ENCODE assay signal across 8 cellular contexts in the genomic region with DNA sequence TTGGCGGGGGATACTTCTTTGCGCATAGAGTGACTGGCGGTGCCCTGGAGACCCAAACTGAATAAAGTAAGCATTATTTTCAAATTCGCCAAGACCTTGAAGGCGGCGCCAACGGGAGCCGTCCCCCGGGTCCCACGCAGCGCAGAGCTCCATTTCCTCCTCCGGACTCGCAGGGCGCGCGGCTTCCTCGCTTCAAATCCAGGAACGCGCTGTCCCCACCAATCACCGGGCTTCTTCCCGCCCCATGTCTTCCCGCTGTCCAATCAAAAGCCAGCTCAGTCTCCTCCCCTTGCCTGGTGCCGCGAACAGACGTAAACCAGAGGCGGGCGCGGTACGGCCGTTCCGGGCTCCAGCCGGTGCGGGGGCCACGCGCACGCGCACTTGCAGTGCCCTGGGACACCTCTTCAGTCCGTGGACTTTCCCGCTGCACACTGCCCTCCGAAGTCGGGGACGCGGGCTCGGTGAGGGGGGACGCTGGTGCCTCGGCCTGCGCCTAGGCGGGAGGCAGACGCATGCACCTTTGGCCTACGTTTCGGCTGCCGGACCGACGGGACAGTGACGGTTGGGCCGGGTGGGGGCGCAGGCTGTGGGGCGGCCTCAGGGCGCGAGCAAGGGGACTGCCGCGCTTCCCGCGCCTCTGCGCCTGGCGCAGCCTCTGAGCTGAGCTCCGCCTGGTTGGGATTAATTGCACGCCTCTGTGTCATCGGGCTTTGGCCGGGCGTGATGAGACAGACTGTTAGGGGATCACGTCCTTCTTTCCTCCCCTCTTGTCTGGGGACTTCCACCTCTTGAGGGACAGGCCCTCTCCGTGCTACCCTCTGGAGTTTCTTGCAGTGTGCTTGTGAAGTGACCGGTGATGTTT. TPM values are rescaled to one million over a fixed set of nuclear protein-coding genes. Genes with fewer than 3 reads are reported as not detected.
DNase-seq lines count a peak whose midpoint lies in the region; ATAC-seq and TF ChIP-seq lines count a peak whose summit lies in the region.

A gene with protein sequence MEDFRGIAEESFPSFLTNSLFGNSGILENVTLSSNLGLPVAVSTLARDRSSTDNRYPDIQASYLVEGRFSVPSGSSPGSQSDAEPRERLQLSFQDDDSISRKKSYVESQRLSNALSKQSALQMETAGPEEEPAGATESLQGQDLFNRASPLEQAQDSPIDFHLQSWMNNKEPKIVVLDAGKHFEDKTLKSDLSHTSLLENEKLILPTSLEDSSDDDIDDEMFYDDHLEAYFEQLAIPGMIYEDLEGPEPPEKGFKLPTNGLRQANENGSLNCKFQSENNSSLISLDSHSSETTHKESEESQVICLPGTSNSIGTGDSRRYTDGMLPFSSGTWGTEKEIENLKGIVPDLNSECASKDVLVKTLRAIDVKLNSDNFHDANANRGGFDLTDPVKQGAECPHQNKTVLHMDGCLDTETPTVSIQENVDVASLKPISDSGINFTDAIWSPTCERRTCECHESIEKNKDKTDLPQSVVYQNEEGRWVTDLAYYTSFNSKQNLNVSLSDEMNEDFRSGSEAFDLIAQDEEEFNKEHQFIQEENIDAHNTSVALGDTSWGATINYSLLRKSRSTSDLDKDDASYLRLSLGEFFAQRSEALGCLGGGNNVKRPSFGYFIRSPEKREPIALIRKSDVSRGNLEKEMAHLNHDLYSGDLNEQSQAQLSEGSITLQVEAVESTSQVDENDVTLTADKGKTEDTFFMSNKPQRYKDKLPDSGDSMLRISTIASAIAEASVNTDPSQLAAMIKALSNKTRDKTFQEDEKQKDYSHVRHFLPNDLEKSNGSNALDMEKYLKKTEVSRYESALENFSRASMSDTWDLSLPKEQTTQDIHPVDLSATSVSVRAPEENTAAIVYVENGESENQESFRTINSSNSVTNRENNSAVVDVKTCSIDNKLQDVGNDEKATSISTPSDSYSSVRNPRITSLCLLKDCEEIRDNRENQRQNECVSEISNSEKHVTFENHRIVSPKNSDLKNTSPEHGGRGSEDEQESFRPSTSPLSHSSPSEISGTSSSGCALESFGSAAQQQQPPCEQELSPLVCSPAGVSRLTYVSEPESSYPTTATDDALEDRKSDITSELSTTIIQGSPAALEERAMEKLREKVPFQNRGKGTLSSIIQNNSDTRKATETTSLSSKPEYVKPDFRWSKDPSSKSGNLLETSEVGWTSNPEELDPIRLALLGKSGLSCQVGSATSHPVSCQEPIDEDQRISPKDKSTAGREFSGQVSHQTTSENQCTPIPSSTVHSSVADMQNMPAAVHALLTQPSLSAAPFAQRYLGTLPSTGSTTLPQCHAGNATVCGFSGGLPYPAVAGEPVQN (N-terminal part only) (plus strand): TSS at position 386 of the 862 bp plus-strand sequence. CDS start 8,063 bp downstream, outside the sequence.

- dilution Hi-C loops in IMR-90 (cut with HindIII; ENCODE audit: low sequenced_read_pairs, unreplicated experiment) = no loop called here

- peak within 1 kb of the TSS; percentile 93 for H2BK5ac ChIP-seq in IMR-90 (ENCODE audit: low read depth, low read length, poor library complexity, severe bottlenecking)

- H2AK9ac ChIP-seq in IMR-90 (replicated peaks; ENCODE audit: low read depth, low read length, poor library complexity) = peak within 1 kb of the TSS; percentile 90

- CTCF ChIA-PET in IMR-90 (lab: Yijun Ruan, JAX) = no interaction called here

- H2BK15ac ChIP-seq in IMR-90 (ENCODE audit: low read depth, low read length) = peak within 1 kb of the TSS; percentile 53; the same call in 2 of the 3 replicates

- peaks cover 8% of the 10 kb centered on the region for H3K4me1 ChIP-seq in IMR-90 (ENCODE audit: control insufficient read depth, insufficient read depth, low read length)
- H3K4me1 ChIP-seq in mononuclear cell (ENCODE audit: insufficient read depth, low read length) = peaks cover 32% of the 10 kb centered on the region

- peak within 1 kb of the TSS; percentile 74 to 96 for H4K8ac ChIP-seq in IMR-90 (ENCODE audit: low read depth in 2 of 2, low read length in 2 of 2)

- H3K18ac ChIP-seq in IMR-90 (ENCODE audit: low read depth, low read length) = peak within 1 kb of the TSS; percentile 34

- H3K4me2 ChIP-seq in IMR-90 (ENCODE audit: low read depth, low read length) = peak within 1 kb of the TSS; percentile 86

- no peaks in the 10 kb centered on the region for H3K36me3 ChIP-seq in IMR-90 (ENCODE audit: control insufficient read depth, insufficient read depth, low read length)

- intact Hi-C loops in IMR-90 (cut with micrococcal nuclease) = no loop called here

- H2BK20ac ChIP-seq in IMR-90 (ENCODE audit: low read depth, low read length) = 0 out of 2 replicates have a peak within 1 kb of the TSS, but pooled peaks have one; percentile 13

- peak; percentile 84 for TF ChIP-seq POLR2A in IMR-90 (IDR thresholded peaks at IDR 0.05; ENCODE audit: low read depth, low read length)

- H3K4ac ChIP-seq in IMR-90 (ENCODE audit: low read depth, low read length) = peak within 1 kb of the TSS; percentile 90

- H2AK5ac ChIP-seq in IMR-90 (ENCODE audit: low read depth, low read length) = peak within 1 kb of the TSS; percentile 96

- H3K9me1 ChIP-seq in IMR-90 (ENCODE audit: insufficient read depth, low read length) = peaks cover 22% of the 10 kb centered on the region

- ATAC-seq in GM21528 (IDR thresholded peaks at IDR 0.05; ENCODE audit: low FRiP score, unreplicated experiment) (peak; percentile 85), IMR-90 (ENCODE audit: low read depth) (peak; percentile 97)

- peak within 1 kb of the TSS; percentile 91 for H4K91ac ChIP-seq in IMR-90 (ENCODE audit: insufficient read depth, low read depth, low read length)

- no TSS peak for BruUV-seq in IMR-90 (replicated peaks; lab: Mats Ljungman, UMichigan)

- peaks cover 20 to 35% of the 10 kb centered on the region in 2 experiments; a peak in 3 of 4 replicates for H3K79me1 ChIP-seq in IMR-90 (ENCODE audit: low read depth in 1 of 2, low read length in 2 of 2)

- H3K4me3 ChIP-seq in IMR-90 (ENCODE audit: insufficient read depth, low read depth, low read length) (peak within 1 kb of the TSS; percentile 91), mononuclear cell (ENCODE audit: low read length) (peak within 1 kb of the TSS; percentile 95)

- H4K20me1 ChIP-seq in IMR-90 (ENCODE audit: insufficient read depth, low read length) = peaks cover 24% of the 10 kb centered on the region; the same call in 1 of the 2 replicates

- no peak for TF ChIP-seq RAD21 in IMR-90 (IDR thresholded peaks at IDR 0.05; ENCODE audit: low read length)

- in situ Hi-C loops in IMR-90 (cut with MboI; ENCODE audit: low sequenced_read_pairs) = loop anchor here (25.0 kb wide), 1 partner anchor 746 kb away; the partner anchor contains the start of genes FAM210A and RNMT

- TF ChIP-seq CTCF in IMR-90 (conservative IDR thresholded peaks at IDR 0.05; ENCODE audit: low read depth, low read length) = no peak

- peak within 1 kb of the TSS; percentile 62 for H4K5ac ChIP-seq in IMR-90 (ENCODE audit: low read depth, low read length)

- no peaks in the 10 kb centered on the region for H3K27me3 ChIP-seq in IMR-90 (ENCODE audit: control insufficient read depth, insufficient read depth, low read length)
- no peaks in the 10 kb centered on the region for H3K27me3 ChIP-seq in mononuclear cell (ENCODE audit: insufficient read depth, low read length)

- peak within 1 kb of the TSS; percentile 94 for H3K27ac ChIP-seq in IMR-90 (ENCODE audit: insufficient read depth, low read length)

- H3K9me3 ChIP-seq in IMR-90 (ENCODE audit: control insufficient read depth, insufficient read depth, low read length) = no peaks in the 10 kb centered on the region
- no peaks in the 10 kb centered on the region for H3K9me3 ChIP-seq in mononuclear cell (ENCODE audit: low read depth, low read length)

- peak within 1 kb of the TSS; percentile 94 for H3K56ac ChIP-seq in IMR-90 (ENCODE audit: extremely low read depth, insufficient read depth, low read length)

- H3K14ac ChIP-seq in IMR-90 (replicated peaks; ENCODE audit: low read depth, low read length) = peak within 1 kb of the TSS; percentile 86

- DNase-seq in DMS114 treated with DMSO at 0.1 percent for 48 hours (lab: John Stamatoyannopoulos, UW; ENCODE audit: unreplicated experiment) (peak; percentile 96), IMR-90 (peak; percentile 98), OCI-M1 (lab: John Stamatoyannopoulos, UW) (peak; percentile 99), activated T-cell treated with anti-CD3 and anti-CD28 coated beads for 24 hours (ENCODE audit: low read depth) (peak; percentile 97), epidermal melanocyte (ENCODE audit: insufficient read length, low spot score) (peak; percentile 73)
- peak; percentile 90 to 93 for DNase-seq in stimulated activated CD8-positive, alpha-beta memory T cell treated with anti-CD3 and anti-CD28 coated beads, Interleukin-4, amount 100 ng/mL, for 1 hour (ENCODE audit: low read depth in 2 of 2, low spot score in 1 of 2)

- peak within 1 kb of the TSS; percentile 90 for H3K23ac ChIP-seq in IMR-90 (ENCODE audit: low read depth, low read length)

- H3K9ac ChIP-seq in IMR-90 (ENCODE audit: low read depth, low read length) = peak within 1 kb of the TSS; percentile 89

- H2BK120ac ChIP-seq in IMR-90 (ENCODE audit: low read depth, low read length) = peak within 1 kb of the TSS; percentile 62

- 0% methylated on average over 45 of the region's 74 CpGs; no CpG with 5 or more reads in 1 of the 2 experiments for WGBS in IMR-90 (ENCODE audit: extremely low coverage in 2 of 2, insufficient read length in 1 of 2), 2 experiments

- peak within 1 kb of the TSS; percentile 99 for H2AFZ ChIP-seq in IMR-90 (replicated peaks; ENCODE audit: low read length, poor library complexity)

- POLR2A ChIA-PET in IMR-90 (lab: Charles Lee; ENCODE audit: unreplicated experiment) = interaction anchor here (0.8 kb wide), 1 partner anchor 281 kb away, joined by 3 read pairs; no protein-coding TSS in a partner anchor

TF ChIP-seq in IMR-90, 13 proteins besides CTCF, POLR2A, EP300 and RAD21 (continues in another document):
- TF ChIP-seq, protein P1, sequence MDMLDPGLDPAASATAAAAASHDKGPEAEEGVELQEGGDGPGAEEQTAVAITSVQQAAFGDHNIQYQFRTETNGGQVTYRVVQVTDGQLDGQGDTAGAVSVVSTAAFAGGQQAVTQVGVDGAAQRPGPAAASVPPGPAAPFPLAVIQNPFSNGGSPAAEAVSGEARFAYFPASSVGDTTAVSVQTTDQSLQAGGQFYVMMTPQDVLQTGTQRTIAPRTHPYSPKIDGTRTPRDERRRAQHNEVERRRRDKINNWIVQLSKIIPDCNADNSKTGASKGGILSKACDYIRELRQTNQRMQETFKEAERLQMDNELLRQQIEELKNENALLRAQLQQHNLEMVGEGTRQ (IDR thresholded peaks at IDR 0.05; ENCODE audit: low read depth, low read length) = peak; percentile 90
- no peak for TF ChIP-seq NFE2L2 (IDR thresholded peaks at IDR 0.05; ENCODE audit: low read depth, low read length)
- no peak for TF ChIP-seq RFX5 (IDR thresholded peaks at IDR 0.05; ENCODE audit: low read depth, low read length)
- peak; percentile 35; the same call in 1 of the 2 replicates for TF ChIP-seq MAZ (IDR thresholded peaks at IDR 0.05; ENCODE audit: borderline replicate concordance, low read depth, low read length)
- TF ChIP-seq BHLHE40 (IDR thresholded peaks at IDR 0.05; ENCODE audit: low read depth, low read length) = peak; percentile 5; the same call in 1 of the 2 replicates

RNA-seq across cellular contexts. Expression of the gene that starts here (rescaled TPM):
- 29.0 and 34.2 TPM in 2 replicates for total RNA-seq in IMR-90 (2012; rRNA removed)
- polyA plus RNA-seq in IMR-90 (2012; rRNA removed) = 12.9 and 17.2 TPM in 2 replicates
- 3.4 and 7.1 TPM in 2 replicates for polyA plus RNA-seq in IMR-90 (2012; cell fraction: cytosol; rRNA removed)
- 10.9 and 42.0 TPM in 2 replicates for polyA plus RNA-seq in IMR-90 (2012; cell fraction: nucleus; rRNA removed; ENCODE audit: low replicate concordance)
- 53.2 TPM for total RNA-seq in mononuclear cell

Comparison
In these comparisons a context has a peak if more than half of its experiments do, and no peak if none do; other contexts are left out.
1. Peak in every context shown above with its lines: DNase-seq, ATAC-seq, H3K4me3 ChIP-seq and H3K27ac ChIP-seq.